ENCODE assay signal across 20 cellular contexts in genomic region chr1:228044961-228045360, GRCh38. TPM values are rescaled to one million over a fixed set of nuclear protein-coding genes. Genes with fewer than 3 reads are reported as not detected.
"Had no signal": no experiment of that assay in that cellular context is flagged by ENCODE, and none has a peak within 500 bp of the region (broad histone marks: within the 10 kb centered on the region; RNA-seq: fewer than 3 reads in every experiment).

No MANE protein-coding gene starts in this region.

- H3K27ac ChIP-seq: brain microvascular endothelial cell, gastrocnemius medialis, heart left ventricle, right atrium auricular region had no signal

- DNase-seq: activated B cell treated with CpG ODN at 0.5 μM for 24 hours; activated CD4-positive, alpha-beta T cell treated with anti-CD3 and anti-CD28 coated beads for 48 hours; activated CD8-positive, alpha-beta T cell treated with anti-CD3 and anti-CD28 coated beads, Interleukin-2, amount 10 ng/mL, durations not matched to agents 7 days and 5 days; activated naive CD8-positive, alpha-beta T cell treated with anti-CD3 and anti-CD28 coated beads for 36 hours; brain microvascular endothelial cell; effector memory CD8-positive, alpha-beta T cell; gastrocnemius medialis; heart left ventricle; immature natural killer cell; left cardiac atrium; natural killer cell; small intestine; stimulated activated CD4-positive, alpha-beta T cell treated with anti-CD3 and anti-CD28 coated beads, Interleukin-4, amount 100 ng/mL, for 24 hours; stimulated activated naive CD4-positive, alpha-beta T cell; substantia nigra; T-helper 2 cell; trophoblast cell had no signal

- H3K4me1 ChIP-seq: gastrocnemius medialis, heart left ventricle, right atrium auricular region had no signal

- H3K27ac Mint-ChIP-seq: activated B cell treated with CpG ODN at 0.5 μM for 24 hours; activated CD8-positive, alpha-beta T cell treated with anti-CD3 and anti-CD28 coated beads, Interleukin-2, amount 10 ng/mL, durations not matched to agents 7 days and 5 days; activated naive CD8-positive, alpha-beta T cell treated with anti-CD3 and anti-CD28 coated beads for 36 hours; effector memory CD8-positive, alpha-beta T cell; immature natural killer cell; natural killer cell; progenitor cell of endocrine pancreas had no signal

- ATAC-seq: activated CD8-positive, alpha-beta T cell treated with anti-CD3 and anti-CD28 coated beads, Interleukin-2, amount 10 ng/mL, durations not matched to agents 7 days and 5 days; effector memory CD8-positive, alpha-beta T cell; gastrocnemius medialis; heart left ventricle; left cardiac atrium; natural killer cell had no signal

- H3K9me3 ChIP-seq: gastrocnemius medialis, heart left ventricle, right atrium auricular region had no signal

- H3K36me3 Mint-ChIP-seq: activated naive CD8-positive, alpha-beta T cell treated with anti-CD3 and anti-CD28 coated beads for 36 hours; immature natural killer cell; natural killer cell had no signal

- H3K4me3 ChIP-seq: gastrocnemius medialis, heart left ventricle, right atrium auricular region had no signal

- H3K27me3 ChIP-seq: brain microvascular endothelial cell, right atrium auricular region had no signal

- H3K36me3 ChIP-seq: brain microvascular endothelial cell, gastrocnemius medialis, heart left ventricle, right atrium auricular region had no signal

- H3K9me3 Mint-ChIP-seq: activated B cell treated with CpG ODN at 0.5 μM for 24 hours; activated naive CD8-positive, alpha-beta T cell treated with anti-CD3 and anti-CD28 coated beads for 36 hours; effector memory CD8-positive, alpha-beta T cell; immature natural killer cell; natural killer cell had no signal

- H3K4me3 Mint-ChIP-seq: activated B cell treated with CpG ODN at 0.5 μM for 24 hours; activated CD8-positive, alpha-beta T cell treated with anti-CD3 and anti-CD28 coated beads, Interleukin-2, amount 10 ng/mL, durations not matched to agents 7 days and 5 days; activated naive CD8-positive, alpha-beta T cell treated with anti-CD3 and anti-CD28 coated beads for 36 hours; effector memory CD8-positive, alpha-beta T cell; immature natural killer cell; natural killer cell had no signal

- H3K4me1 Mint-ChIP-seq: activated B cell treated with CpG ODN at 0.5 μM for 24 hours; activated naive CD8-positive, alpha-beta T cell treated with anti-CD3 and anti-CD28 coated beads for 36 hours; immature natural killer cell; natural killer cell had no signal

RNA-seq across cellular contexts. Expression of gene WNT3A, which starts 38.2 kb away (rescaled TPM):
- total RNA-seq: activated B cell treated with CpG ODN at 0.5 μM for 24 hours; activated CD8-positive, alpha-beta T cell treated with anti-CD3 and anti-CD28 coated beads, Interleukin-2, amount 10 ng/mL, durations not matched to agents 7 days and 5 days; activated naive CD8-positive, alpha-beta T cell treated with anti-CD3 and anti-CD28 coated beads for 36 hours; fibroblast of lung; gastrocnemius medialis; heart left ventricle; left cardiac atrium; natural killer cell; progenitor cell of endocrine pancreas; right atrium auricular region had no signal
- polyA plus RNA-seq: fibroblast of lung, heart left ventricle, immature natural killer cell, small intestine had no signal
